ENCODE assay signal across 12 cellular contexts in the genomic region with DNA sequence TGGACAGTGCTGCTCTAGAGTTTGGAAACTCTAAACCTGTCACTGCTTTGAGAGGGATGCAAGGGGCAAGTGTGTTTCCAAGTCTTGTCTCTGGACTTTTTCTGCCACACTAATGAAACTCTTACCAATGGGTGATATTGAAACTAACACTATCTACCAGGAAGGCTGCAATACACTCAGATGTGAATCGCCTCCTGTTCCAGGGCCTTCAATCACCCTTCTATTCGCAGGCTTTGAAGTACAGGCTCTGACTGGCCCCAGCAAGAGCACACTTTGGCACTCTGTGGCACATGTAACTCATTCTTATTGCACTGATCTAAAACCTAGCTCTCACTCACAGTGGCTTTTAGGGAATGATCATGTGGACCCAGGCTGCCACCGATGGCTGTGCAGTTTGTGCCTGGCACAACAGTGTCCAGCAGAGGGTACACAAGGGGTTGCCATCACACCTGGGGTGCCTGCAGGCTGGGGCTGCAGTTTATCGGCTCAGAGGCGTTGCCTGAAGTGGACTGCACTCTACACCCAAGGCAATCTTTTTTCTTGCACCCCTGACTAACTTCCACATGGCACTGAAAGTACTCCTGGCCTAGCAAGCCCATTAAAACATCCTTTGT.
DNase-seq lines count a peak whose midpoint lies in the region; ATAC-seq and TF ChIP-seq lines count a peak whose summit lies in the region.
"Had no signal": no experiment of that assay in that cellular context is flagged by ENCODE, and none has a peak within 500 bp of the region (broad histone marks: within the 10 kb centered on the region; RNA-seq: fewer than 3 reads in every experiment).

No MANE protein-coding gene starts in this region.

- intact Hi-C loops in activated naive CD4-positive, alpha-beta T cell treated with anti-CD3 and anti-CD28 coated beads for 36 hours (cut with micrococcal nuclease): no loop called here
- intact Hi-C loops in left colon (cut with DNase I, micrococcal nuclease): no loop called here

- peak; percentile 16 for DNase-seq in activated naive CD4-positive, alpha-beta T cell treated with anti-CD3 and anti-CD28 coated beads for 36 hours
- DNase-seq in activated naive CD4-positive, alpha-beta T cell (lab: John Stamatoyannopoulos, UW): no peak
- DNase-seq in left colon: no peak
- DNase-seq in stimulated activated effector memory CD8-positive, alpha-beta T cell treated with anti-CD3 and anti-CD28 coated beads, Interleukin-12 subunit alpha, Interleukin-12 subunit beta, amount 100 ng/mL, for 72 hours (ENCODE audit: low spot score in 2 of 2): no peak
- no peak for DNase-seq in NCI-H128 (lab: John Stamatoyannopoulos, UW; ENCODE audit: unreplicated experiment)
- DNase-seq in stimulated activated CD4-positive, alpha-beta T cell treated with anti-CD3 and anti-CD28 coated beads, Interleukin-4, amount 100 ng/mL, for 4 hours: no peak
- no peak for DNase-seq in superior temporal gyrus (ENCODE audit: extremely low spot score)
- DNase-seq: activated CD8-positive, alpha-beta memory T cell treated with anti-CD3 and anti-CD28 coated beads for 24 hours; NCI-H524 treated with DMSO at 0.1 percent for 48 hours had no signal

- no peaks in the 10 kb centered on the region for H3K36me3 Mint-ChIP-seq in activated naive CD4-positive, alpha-beta T cell treated with anti-CD3 and anti-CD28 coated beads for 36 hours (ENCODE audit: low read depth)
- H3K36me3 Mint-ChIP-seq in brain: peaks cover 9% of the 10 kb centered on the region
- H3K36me3 Mint-ChIP-seq in stimulated activated effector memory CD8-positive, alpha-beta T cell treated with anti-CD3 and anti-CD28 coated beads, Interleukin-12 subunit alpha, Interleukin-12 subunit beta, amount 100 ng/mL, for 72 hours: no peaks in the 10 kb centered on the region

- no peak overlapping the region for H3K4me3 Mint-ChIP-seq in activated naive CD4-positive, alpha-beta T cell treated with anti-CD3 and anti-CD28 coated beads for 36 hours
- no peak overlapping the region for H3K4me3 Mint-ChIP-seq in brain
- no peak overlapping the region for H3K4me3 Mint-ChIP-seq in stimulated activated effector memory CD8-positive, alpha-beta T cell treated with anti-CD3 and anti-CD28 coated beads, Interleukin-12 subunit alpha, Interleukin-12 subunit beta, amount 100 ng/mL, for 72 hours
- H3K4me3 Mint-ChIP-seq: activated naive CD8-positive, alpha-beta T cell had no signal

- CTCF ChIA-PET in activated naive CD4-positive, alpha-beta T cell treated with anti-CD3 and anti-CD28 coated beads for 36 hours (lab: Charles Lee): no interaction called here

- peak; percentile 59 for ATAC-seq in left colon
- ATAC-seq in stimulated activated effector memory CD8-positive, alpha-beta T cell treated with anti-CD3 and anti-CD28 coated beads, Interleukin-12 subunit alpha, Interleukin-12 subunit beta, amount 100 ng/mL, for 72 hours: peak; percentile 56
- ATAC-seq: HCT116 had no signal

- no peaks in the 10 kb centered on the region for H3K9me3 Mint-ChIP-seq in activated naive CD4-positive, alpha-beta T cell treated with anti-CD3 and anti-CD28 coated beads for 36 hours
- H3K9me3 Mint-ChIP-seq in brain: peaks cover 0 to 7% (median 4%) of the 10 kb centered on the region in 5 experiments
- H3K9me3 Mint-ChIP-seq in stimulated activated effector memory CD8-positive, alpha-beta T cell treated with anti-CD3 and anti-CD28 coated beads, Interleukin-12 subunit alpha, Interleukin-12 subunit beta, amount 100 ng/mL, for 72 hours: peaks cover 6% of the 10 kb centered on the region

- TF ChIP-seq CTCF in brain (conservative IDR thresholded peaks at IDR 0.05): no peak

- H3K4me1 Mint-ChIP-seq in activated naive CD4-positive, alpha-beta T cell treated with anti-CD3 and anti-CD28 coated beads for 36 hours (ENCODE audit: low read depth): peaks cover 5% of the 10 kb centered on the region
- H3K4me1 Mint-ChIP-seq in brain: peaks cover 56% of the 10 kb centered on the region
- peaks cover 8% of the 10 kb centered on the region for H3K4me1 Mint-ChIP-seq in stimulated activated effector memory CD8-positive, alpha-beta T cell treated with anti-CD3 and anti-CD28 coated beads, Interleukin-12 subunit alpha, Interleukin-12 subunit beta, amount 100 ng/mL, for 72 hours

- H3K27ac Mint-ChIP-seq in activated naive CD4-positive, alpha-beta T cell treated with anti-CD3 and anti-CD28 coated beads for 36 hours: no peak overlapping the region
- peak overlapping the region in 3 of 5 experiments; percentile 59 to 86 (median 78) for H3K27ac Mint-ChIP-seq in brain
- H3K27ac Mint-ChIP-seq in stimulated activated effector memory CD8-positive, alpha-beta T cell treated with anti-CD3 and anti-CD28 coated beads, Interleukin-12 subunit alpha, Interleukin-12 subunit beta, amount 100 ng/mL, for 72 hours: no peak overlapping the region
- H3K27ac Mint-ChIP-seq: activated naive CD8-positive, alpha-beta T cell had no signal

- H3K27me3 Mint-ChIP-seq in activated naive CD4-positive, alpha-beta T cell treated with anti-CD3 and anti-CD28 coated beads for 36 hours (ENCODE audit: low read depth): peaks cover 2% of the 10 kb centered on the region
- H3K27me3 Mint-ChIP-seq in brain: no peaks in the 10 kb centered on the region
- H3K27me3 Mint-ChIP-seq: activated naive CD8-positive, alpha-beta T cell had no signal

Comparison
In these comparisons a context has a peak if more than half of its experiments do, and no peak if none do; other contexts are left out.
1. H3K27ac Mint-ChIP-seq: peak in brain (3 of 5); none in activated naive CD4-positive, alpha-beta T cell treated with anti-CD3 and anti-CD28 coated beads for 36 hours (single experiment) and stimulated activated effector memory CD8-positive, alpha-beta T cell treated with anti-CD3 and anti-CD28 coated beads, Interleukin-12 subunit alpha, Interleukin-12 subunit beta, amount 100 ng/mL, for 72 hours (single experiment).